In genomic region chr12:115835445-115835844, GRCh38 we compare ENCODE assay signal across 1 cellular context.
TF ChIP-seq lines count a peak whose summit lies in the region.

No MANE protein-coding gene starts in this region.

TF ChIP-seq in HepG2, 621 proteins besides CTCF, POLR2A, EP300 and RAD21 (continued from another document):
- TF ChIP-seq RNF219 (CRISPR knock-in tag; IDR thresholded peaks at IDR 0.05) (no peak), TIGD3 (CRISPR knock-in tag; IDR thresholded peaks at IDR 0.05; ENCODE audit: borderline replicate concordance) (no peak)
TF ChIP-seq in HepG2: peak in this region for 0.
